Comparison of ENCODE assay signal across 8 cellular contexts in genomic region chr2:231411871-231412615, GRCh38. TPM values are rescaled to one million over a fixed set of nuclear protein-coding genes. Genes with fewer than 3 reads are reported as not detected.
DNase-seq lines count a peak whose midpoint lies in the region; ATAC-seq and TF ChIP-seq lines count a peak whose summit lies in the region.

No MANE protein-coding gene starts in this region.

- no peak overlapping the region for H3K27ac Mint-ChIP-seq in Calu3 (ENCODE audit: unreplicated experiment)
- no peak overlapping the region for H3K27ac Mint-ChIP-seq in natural killer cell treated with Interleukin-12 subunit alpha and Interleukin-12 subunit beta and Interleukin-15 and Interleukin-18, amount 100 ng/mL, for 72 hours
- H3K27ac Mint-ChIP-seq in stimulated activated naive CD8-positive, alpha-beta T cell treated with anti-CD3 and anti-CD28 coated beads, Interleukin-15, Interleukin-2, amounts not matched to agents 100 ng/mL and 50 ng/mL, for 24 hours, result no peak overlapping the region

- H2AFZ ChIP-seq in OCI-LY7 (ENCODE audit: low read length), result no peak overlapping the region

- POLR2A ChIA-PET in OCI-LY7 (lab: Charles Lee), result interaction anchor here (1.4 kb wide), 1 partner anchor 14 kb away, joined by 3 read pairs; no protein-coding TSS in a partner anchor

- no peaks in the 10 kb centered on the region for H3K79me2 ChIP-seq in OCI-LY7 (ENCODE audit: insufficient read depth, low read depth, low read length)

- TF ChIP-seq CTCF in Calu3 (IDR thresholded peaks at IDR 0.05; ENCODE audit: unreplicated experiment), result peak; percentile 91
- peak; percentile 68 for TF ChIP-seq CTCF in OCI-LY7 (conservative IDR thresholded peaks at IDR 0.05; ENCODE audit: low read length)
- peak; percentile 78 for TF ChIP-seq CTCF in fibroblast of pulmonary artery (IDR thresholded peaks at IDR 0.05; ENCODE audit: low read length, missing control alignments)

- H3K36me3 Mint-ChIP-seq in Calu3 (ENCODE audit: insufficient read depth, unreplicated experiment), result peaks cover 22% of the 10 kb centered on the region
- peaks cover 4% of the 10 kb centered on the region for H3K36me3 Mint-ChIP-seq in activated T-cell treated with anti-CD3 and anti-CD28 coated beads, Interleukin-2, amount 50 U/mL, for 4 hours (ENCODE audit: insufficient read depth)
- H3K36me3 Mint-ChIP-seq in natural killer cell treated with Interleukin-12 subunit alpha and Interleukin-12 subunit beta and Interleukin-15 and Interleukin-18, amount 100 ng/mL, for 72 hours, result peaks cover 4% of the 10 kb centered on the region
- no peaks in the 10 kb centered on the region for H3K36me3 Mint-ChIP-seq in stimulated activated naive CD8-positive, alpha-beta T cell treated with anti-CD3 and anti-CD28 coated beads, Interleukin-15, Interleukin-2, amounts not matched to agents 100 ng/mL and 50 ng/mL, for 24 hours (ENCODE audit: low read depth)

- peaks cover 15% of the 10 kb centered on the region; the same call in 1 of the 2 replicates for H3K9me3 ChIP-seq in OCI-LY7 (ENCODE audit: low read length)

- intact Hi-C loops in Calu3 (cut with micrococcal nuclease; ENCODE audit: unreplicated experiment), result loop anchor here (1.0 to 10.0 kb wide), 4 partner anchors 115 to 567 kb away; no protein-coding TSS in a partner anchor
- intact Hi-C loops in OCI-LY7 (cut with micrococcal nuclease; ENCODE audit: unreplicated experiment), result no loop called here

- ATAC-seq in GM19397 (IDR thresholded peaks at IDR 0.05; ENCODE audit: unreplicated experiment) (peak; percentile 99), HG03520 (IDR thresholded peaks at IDR 0.05; ENCODE audit: unreplicated experiment) (peak; percentile 94)
- peak; percentile 99 to 100 for ATAC-seq in activated T-cell treated with anti-CD3 and anti-CD28 coated beads, Interleukin-2, amount 50 U/mL, for 4 hours
- peak; percentile 100 for ATAC-seq in natural killer cell treated with Interleukin-12 subunit alpha and Interleukin-12 subunit beta and Interleukin-15 and Interleukin-18, amount 100 ng/mL, for 72 hours

- H3K36me3 ChIP-seq in OCI-LY7 (ENCODE audit: insufficient read depth, low read length), result no peaks in the 10 kb centered on the region

- H3K4me3 ChIP-seq in OCI-LY7 (ENCODE audit: low read depth, low read length, poor library complexity, severe bottlenecking) (no peak overlapping the region), fibroblast of pulmonary artery (replicated peaks; ENCODE audit: low read depth, low read length) (peak overlapping the region; percentile 63)

- no peaks in the 10 kb centered on the region for H4K20me1 ChIP-seq in OCI-LY7 (ENCODE audit: insufficient read depth, low read length)

- no peaks in the 10 kb centered on the region for H3K27me3 Mint-ChIP-seq in Calu3 (ENCODE audit: unreplicated experiment)
- peaks cover 40% of the 10 kb centered on the region for H3K27me3 Mint-ChIP-seq in activated T-cell treated with anti-CD3 and anti-CD28 coated beads, Interleukin-2, amount 50 U/mL, for 4 hours (ENCODE audit: low read depth)
- H3K27me3 Mint-ChIP-seq in natural killer cell treated with Interleukin-12 subunit alpha and Interleukin-12 subunit beta and Interleukin-15 and Interleukin-18, amount 100 ng/mL, for 72 hours, result no peaks in the 10 kb centered on the region
- peaks cover 36% of the 10 kb centered on the region for H3K27me3 Mint-ChIP-seq in stimulated activated naive CD8-positive, alpha-beta T cell treated with anti-CD3 and anti-CD28 coated beads, Interleukin-15, Interleukin-2, amounts not matched to agents 100 ng/mL and 50 ng/mL, for 24 hours

- no peak overlapping the region for H3K4me2 ChIP-seq in OCI-LY7 (ENCODE audit: low read length)

- CTCF ChIA-PET in Calu3 (lab: Charles Lee), result interaction anchor here (0.7 to 2.0 kb wide), 8 partner anchors 9 to 308 kb away, joined by 3 to 8 read pairs (median 4); partner anchors contain the start of gene NCL
- CTCF ChIA-PET in OCI-LY7 (lab: Charles Lee; ENCODE audit: unreplicated experiment), result no interaction called here

- peaks cover 6% of the 10 kb centered on the region for H3K9me3 Mint-ChIP-seq in Calu3 (ENCODE audit: low read depth, unreplicated experiment)
- peaks cover 6% of the 10 kb centered on the region for H3K9me3 Mint-ChIP-seq in activated T-cell treated with anti-CD3 and anti-CD28 coated beads, Interleukin-2, amount 50 U/mL, for 4 hours
- no peaks in the 10 kb centered on the region for H3K9me3 Mint-ChIP-seq in natural killer cell treated with Interleukin-12 subunit alpha and Interleukin-12 subunit beta and Interleukin-15 and Interleukin-18, amount 100 ng/mL, for 72 hours
- H3K9me3 Mint-ChIP-seq in stimulated activated naive CD8-positive, alpha-beta T cell treated with anti-CD3 and anti-CD28 coated beads, Interleukin-15, Interleukin-2, amounts not matched to agents 100 ng/mL and 50 ng/mL, for 24 hours, result peaks cover 5% of the 10 kb centered on the region

- H3K4me1 Mint-ChIP-seq in Calu3 (ENCODE audit: low read depth, unreplicated experiment), result peaks cover 17% of the 10 kb centered on the region
- peaks cover 8% of the 10 kb centered on the region for H3K4me1 Mint-ChIP-seq in activated T-cell treated with anti-CD3 and anti-CD28 coated beads, Interleukin-2, amount 50 U/mL, for 4 hours (ENCODE audit: low read depth)
- H3K4me1 Mint-ChIP-seq in natural killer cell treated with Interleukin-12 subunit alpha and Interleukin-12 subunit beta and Interleukin-15 and Interleukin-18, amount 100 ng/mL, for 72 hours (ENCODE audit: low read depth in 2 of 2), result peaks cover 4 to 5% of the 10 kb centered on the region in 2 donors
- H3K4me1 Mint-ChIP-seq in stimulated activated naive CD8-positive, alpha-beta T cell treated with anti-CD3 and anti-CD28 coated beads, Interleukin-15, Interleukin-2, amounts not matched to agents 100 ng/mL and 50 ng/mL, for 24 hours (ENCODE audit: low read depth), result peaks cover 4% of the 10 kb centered on the region

- no TSS peak for BruUV-seq in Calu3 (replicated peaks; lab: Mats Ljungman, UMichigan)
- no TSS peak for BruUV-seq in OCI-LY7 (replicated peaks; lab: Mats Ljungman, UMichigan)

- peak; percentile 95 for DNase-seq in Calu3
- DNase-seq in OCI-LY7 (ENCODE audit: low spot score), result peak; percentile 20
- peak; percentile 63 for DNase-seq in activated T-cell treated with anti-CD3 and anti-CD28 coated beads, Interleukin-2, amount 50 U/mL, for 4 hours
- DNase-seq in fibroblast of pulmonary artery (ENCODE audit: low read depth), result peak; percentile 77
- DNase-seq in natural killer cell treated with Interleukin-12 subunit alpha and Interleukin-12 subunit beta and Interleukin-15 and Interleukin-18, amount 100 ng/mL, for 72 hours (ENCODE audit: low spot score), result peak; percentile 90

- no peaks in the 10 kb centered on the region for H3K4me1 ChIP-seq in OCI-LY7 (ENCODE audit: insufficient read depth, low read length, poor library complexity, severe bottlenecking)

- no peak overlapping the region for H3K27ac ChIP-seq in OCI-LY7 (ENCODE audit: low read depth, low read length, poor library complexity, severe bottlenecking)

- peak overlapping the region; percentile 66 for H3K4me3 Mint-ChIP-seq in Calu3 (ENCODE audit: low read depth, unreplicated experiment)
- peak overlapping the region; percentile 29 for H3K4me3 Mint-ChIP-seq in activated T-cell treated with anti-CD3 and anti-CD28 coated beads, Interleukin-2, amount 50 U/mL, for 4 hours
- H3K4me3 Mint-ChIP-seq in natural killer cell treated with Interleukin-12 subunit alpha and Interleukin-12 subunit beta and Interleukin-15 and Interleukin-18, amount 100 ng/mL, for 72 hours, result peak overlapping the region; percentile 71
- H3K4me3 Mint-ChIP-seq in stimulated activated naive CD8-positive, alpha-beta T cell treated with anti-CD3 and anti-CD28 coated beads, Interleukin-15, Interleukin-2, amounts not matched to agents 100 ng/mL and 50 ng/mL, for 24 hours, result peak overlapping the region; percentile 67

- H3K9me2 ChIP-seq in OCI-LY7 (ENCODE audit: insufficient read depth, low read length), result no peaks in the 10 kb centered on the region

RNA-seq across cellular contexts. Expression of gene B3GNT7, which starts 16.5 kb away (rescaled TPM):
- total RNA-seq in Calu3 (2022) (8.9 and 14.4 TPM in 2 replicates), OCI-LY7 (2022) (7.4 and 8.7 TPM in 2 replicates)
- total RNA-seq in OCI-LY7 (2014; rRNA removed; shearing (Covaris generic)), result 4.5 and 7.8 TPM in 2 replicates
- under 1 TPM; 0.24 to 0.46 (median 0.40) TPM for total RNA-seq in activated T-cell treated with anti-CD3 and anti-CD28 coated beads, Interleukin-2, amount 50 U/mL, for 4 hours
- 10 to 100 TPM; 12.6 to 20.1 TPM for total RNA-seq in natural killer cell treated with Interleukin-12 subunit alpha and Interleukin-12 subunit beta and Interleukin-15 and Interleukin-18, amount 100 ng/mL, for 72 hours

RNA-seq across cellular contexts. Expression of gene NCL, which starts 52.2 kb away (rescaled TPM):
- total RNA-seq in Calu3 (2022) (694 and 719 TPM in 2 replicates), OCI-LY7 (2022) (895 and 1,007 TPM in 2 replicates)
- total RNA-seq in OCI-LY7 (2014; rRNA removed; shearing (Covaris generic)), result 255 and 413 TPM in 2 replicates
- 1,000 to 10,000 TPM; 1,928 to 2,267 (median 2,014) TPM for total RNA-seq in activated T-cell treated with anti-CD3 and anti-CD28 coated beads, Interleukin-2, amount 50 U/mL, for 4 hours
- 1,000 to 10,000 TPM in 1 of 2 donors, 100 to 1,000 TPM in 1; 802 to 1,405 TPM for total RNA-seq in natural killer cell treated with Interleukin-12 subunit alpha and Interleukin-12 subunit beta and Interleukin-15 and Interleukin-18, amount 100 ng/mL, for 72 hours

Comparison
In these comparisons a context has a peak if more than half of its experiments do, and no peak if none do; other contexts are left out.
1. DNase-seq: peak in every context shown above with its lines; median percentile 95 in Calu3; 90 in natural killer cell treated with Interleukin-12 subunit alpha and Interleukin-12 subunit beta and Interleukin-15 and Interleukin-18, amount 100 ng/mL, for 72 hours; 77 in fibroblast of pulmonary artery; 63 in activated T-cell treated with anti-CD3 and anti-CD28 coated beads, Interleukin-2, amount 50 U/mL, for 4 hours; 20 in OCI-LY7.